2 cellular contexts compared by ENCODE assay signal in genomic region chr14:104917992-104918391, GRCh38.
TF ChIP-seq lines count a peak whose summit lies in the region.

No MANE protein-coding gene starts in this region.

TF ChIP-seq in HepG2, 621 proteins besides CTCF, POLR2A, EP300 and RAD21:
- TF ChIP-seq RFXAP (CRISPR knock-in tag; IDR thresholded peaks at IDR 0.05; ENCODE audit: borderline replicate concordance) (no peak), ATF7 (IDR thresholded peaks at IDR 0.05) (0 out of 2 replicates have a peak, but pooled peaks have one; percentile 2), ATF7 (CRISPR knock-in tag; IDR thresholded peaks at IDR 0.05) (no peak)
TF ChIP-seq in HepG2: peak in this region for 1.

TF ChIP-seq in K562, 482 proteins besides CTCF, POLR2A, EP300 and RAD21:
- TF ChIP-seq ATF3 (IDR thresholded peaks at IDR 0.05) (peak; percentile 65; the same call in 1 of the 2 replicates), ATF3 (CRISPR knock-in tag; conservative IDR thresholded peaks at IDR 0.05) (no peak), ZNF277 (CRISPR knock-in tag; IDR thresholded peaks at IDR 0.05; ENCODE audit: borderline replicate concordance) (no peak), CEBPG (CRISPR knock-in tag; IDR thresholded peaks at IDR 0.05) (no peak), CEBPG (tag; conservative IDR thresholded peaks at IDR 0.05 in 1 of 2, IDR thresholded peaks at IDR 0.05 in 1 of 2) (peak; percentile 19 to 70; a peak in 3 of 4 replicates)
